ENCODE assay signal across 9 cellular contexts in the genomic region with DNA sequence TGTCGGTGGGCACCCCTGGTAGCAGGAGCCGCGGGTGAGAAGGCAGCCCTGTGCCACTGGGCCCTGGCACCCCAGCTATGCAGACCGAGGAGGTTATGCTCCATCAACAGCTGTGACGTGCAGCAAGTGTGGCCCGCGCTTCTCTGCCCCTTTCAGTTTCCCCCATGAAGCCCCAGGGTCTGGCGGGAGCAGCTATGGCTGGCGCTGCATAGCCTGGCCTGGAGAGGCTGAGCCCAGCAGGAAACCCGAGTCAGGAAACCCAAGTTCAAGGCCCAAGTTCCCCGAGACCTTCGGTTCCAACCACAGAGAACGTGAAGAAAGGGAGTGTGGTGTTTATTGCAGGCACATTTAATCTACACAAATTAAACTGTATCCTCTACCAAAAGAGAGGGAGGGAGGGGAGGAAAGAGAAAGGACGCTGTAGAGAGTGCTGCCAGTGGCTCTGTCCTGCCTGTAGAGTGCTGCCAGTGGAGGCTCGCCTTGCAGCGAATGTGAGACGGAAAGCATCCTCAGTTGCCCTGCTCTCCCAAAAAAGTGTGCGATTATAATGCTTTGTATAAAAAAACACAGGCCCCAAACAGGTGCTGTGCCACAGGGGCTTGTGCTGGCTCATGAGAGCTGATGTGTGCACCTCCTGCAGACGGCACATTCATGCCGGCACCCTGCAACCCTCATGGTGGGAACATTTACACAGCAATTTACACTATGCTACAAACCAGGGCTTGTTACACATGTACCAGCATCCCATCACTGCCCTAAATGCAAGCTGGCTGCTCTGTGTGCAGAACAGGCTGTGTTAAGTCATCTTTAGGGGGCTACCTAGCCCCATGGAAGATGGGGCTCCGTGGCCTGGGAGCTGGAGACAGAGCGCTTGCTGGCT. TPM values are rescaled to one million over a fixed set of nuclear protein-coding genes. Genes with fewer than 3 reads are reported as not detected.
DNase-seq lines count a peak whose midpoint lies in the region; ATAC-seq lines count a peak whose summit lies in the region.
"Had no signal": no experiment of that assay in that cellular context is flagged by ENCODE, and none has a peak within 500 bp of the region (broad histone marks: within the 10 kb centered on the region; RNA-seq: fewer than 3 reads in every experiment).

No MANE protein-coding gene starts in this region.

- DNase-seq in UCSD-AML1 (lab: John Stamatoyannopoulos, UW; ENCODE audit: unreplicated experiment) (peak; percentile 70), iPS-NIHi7 (ENCODE audit: extremely low spot score) (peak; percentile 40), NOMO-1 treated with DMSO at 0.1 percent for 48 hours (lab: John Stamatoyannopoulos, UW; ENCODE audit: unreplicated experiment) (no peak), SK-N-DZ (ENCODE audit: low spot score) (no peak)
- DNase-seq in effector CD4-positive, alpha-beta T cell: no peak
- DNase-seq: stimulated activated CD4-positive, alpha-beta T cell treated with anti-CD3 and anti-CD28 coated beads, Interleukin-12 subunit alpha, Interleukin-12 subunit beta, amount 100 ng/mL, for 4 hours had no signal

- H3K4me2 ChIP-seq in BLaER1: peak overlapping the region; percentile 90

- H3K27me3 ChIP-seq in BLaER1: no peaks in the 10 kb centered on the region

- ATAC-seq in GM21786 (IDR thresholded peaks at IDR 0.05; ENCODE audit: unreplicated experiment): peak; percentile 68
- no peak for ATAC-seq in GM19395 (IDR thresholded peaks at IDR 0.05; ENCODE audit: unreplicated experiment)

- no peaks in the 10 kb centered on the region for H3K9me3 ChIP-seq in BLaER1

- H3K9ac ChIP-seq in BLaER1: peak overlapping the region; percentile 58; the same call in 1 of the 2 replicates

- H3K27ac ChIP-seq in BLaER1: peak overlapping the region; percentile 70

- no peaks in the 10 kb centered on the region for H4K20me1 ChIP-seq in BLaER1

- H3K4me1 ChIP-seq in BLaER1: peaks cover 67% of the 10 kb centered on the region

- no peaks in the 10 kb centered on the region for H3K36me3 ChIP-seq in BLaER1

- H3K4me3 ChIP-seq in BLaER1: peak overlapping the region; percentile 25; the same call in 1 of the 2 replicates

RNA-seq across cellular contexts. Expression of a gene that starts 16.3 kb away (rescaled TPM):
- polyA plus RNA-seq in SK-N-DZ (2014; cell fraction: cytosol; rRNA removed): 48.4 and 60.7 TPM in 2 replicates
- polyA plus RNA-seq in SK-N-DZ (2014; cell fraction: nucleus; rRNA removed): 44.6 and 56.1 TPM in 2 replicates

RNA-seq across cellular contexts. Expression of a gene that starts 42.8 kb away (rescaled TPM):
- polyA plus RNA-seq in SK-N-DZ (2014; cell fraction: cytosol; rRNA removed): 3.3 and 4.2 TPM in 2 replicates
- polyA plus RNA-seq in SK-N-DZ (2014; cell fraction: nucleus; rRNA removed): 2.6 and 3.7 TPM in 2 replicates

Comparison
In these comparisons a context has a peak if more than half of its experiments do, and no peak if none do; other contexts are left out.
1. DNase-seq: peak in UCSD-AML1 (single experiment) and iPS-NIHi7 (single experiment); none in NOMO-1 treated with DMSO at 0.1 percent for 48 hours (single experiment), SK-N-DZ (single experiment) and effector CD4-positive, alpha-beta T cell (single experiment).